In the genomic region with DNA sequence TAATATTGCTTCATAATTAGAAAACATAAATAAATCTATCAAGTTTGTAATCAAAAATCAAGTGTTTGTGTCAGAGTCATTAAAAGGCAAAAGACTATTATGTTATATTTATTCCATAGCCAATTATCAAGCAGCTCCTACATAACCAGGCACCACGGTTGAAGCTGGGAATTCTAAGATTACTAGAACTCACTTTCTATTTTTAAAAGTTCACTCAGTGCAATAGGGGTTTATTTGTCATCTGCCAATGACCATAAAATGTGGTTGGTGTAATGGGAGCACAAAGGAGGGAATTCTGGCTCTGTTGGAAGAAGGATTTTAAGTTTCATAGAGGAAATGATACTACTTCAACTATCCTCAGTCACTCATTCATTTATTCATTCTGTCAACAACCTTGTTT, we compare ENCODE assay signal across 26 cellular contexts. TPM values are rescaled to one million over a fixed set of nuclear protein-coding genes. Genes with fewer than 3 reads are reported as not detected.
DNase-seq lines count a peak whose midpoint lies in the region; ATAC-seq, FAIRE-seq and TF ChIP-seq lines count a peak whose summit lies in the region.
"Had no signal": no experiment of that assay in that cellular context is flagged by ENCODE, and none has a peak within 500 bp of the region (broad histone marks: within the 10 kb centered on the region; RNA-seq: fewer than 3 reads in every experiment).

No MANE protein-coding gene starts in this region.

- H3K9me3 ChIP-seq in K562 (replicated peaks; ENCODE audit: control insufficient read depth, insufficient read depth, low read depth, low read length) = no peaks in the 10 kb centered on the region
- no peaks in the 10 kb centered on the region for H3K9me3 ChIP-seq in psoas muscle
- H3K9me3 ChIP-seq in right lobe of liver = no peaks in the 10 kb centered on the region
- H3K9me3 ChIP-seq: BE2C, BLaER1 had no signal

- in situ Hi-C loops in K562 (cut with MboI) = no loop called here

- no peak for TF ChIP-seq POLR2A in K562 (conservative IDR thresholded peaks at IDR 0.05)
- no peak for TF ChIP-seq POLR2A in right lobe of liver (IDR thresholded peaks at IDR 0.05)

- H3K4me2 ChIP-seq in K562 (ENCODE audit: insufficient read depth, low read length) = no peak overlapping the region
- H3K4me2 ChIP-seq: BLaER1 had no signal

- H3K4me3 ChIP-seq in K562 = no peak overlapping the region
- no peak overlapping the region for H3K4me3 ChIP-seq in psoas muscle
- H3K4me3 ChIP-seq in right lobe of liver = no peak overlapping the region
- H3K4me3 ChIP-seq: BLaER1, GM12878 had no signal

- no peak overlapping the region for H3K9ac ChIP-seq in K562 (ENCODE audit: insufficient read depth in 1 of 2, low read depth in 2 of 2, low read length in 2 of 2)
- H3K9ac ChIP-seq: BLaER1 had no signal

- H3K27ac ChIP-seq in K562 (ENCODE audit: extremely low read depth, low read depth, low read length) = no peak overlapping the region; the same call in 2 of the 3 replicates
- no peak overlapping the region for H3K27ac ChIP-seq in psoas muscle
- H3K27ac ChIP-seq in right lobe of liver = no peak overlapping the region
- H3K27ac ChIP-seq: BLaER1 had no signal

- H3K36me3 ChIP-seq in K562 (ENCODE audit: control insufficient read depth, insufficient read depth, low read length) (no peaks in the 10 kb centered on the region), psoas muscle (ENCODE audit: insufficient read depth in 1 of 2, low read depth in 1 of 2) (no peaks in the 10 kb centered on the region), right lobe of liver (no peaks in the 10 kb centered on the region)
- H3K36me3 ChIP-seq: BE2C, BLaER1 had no signal

- POLR2A ChIA-PET in K562 (lab: Yijun Ruan, JAX) = no interaction called here

- H3K27me3 ChIP-seq in K562 (ENCODE audit: control insufficient read depth in 2 of 2, insufficient read depth in 2 of 2, low read length in 2 of 2) (no peaks in the 10 kb centered on the region), psoas muscle (ENCODE audit: insufficient read depth in 3 of 3, low read length in 2 of 3) (no peaks in the 10 kb centered on the region), right lobe of liver (no peaks in the 10 kb centered on the region)
- H3K27me3 ChIP-seq: BE2C, BLaER1 had no signal

- CTCF ChIA-PET in K562 (lab: Yijun Ruan, JAX; ENCODE audit: low intra/inter-chr PET ratio) = no interaction called here

- WGBS in K562 (ENCODE audit: insufficient coverage, low coverage, missing lambda C conversion rate) = 29% methylated on average over 1 of the region's 1 CpG
- WGBS in psoas muscle, 3 donors = 17 to 21% (median 21%) methylated on average over 1 of the region's 1 CpG
- 75% methylated on average over 1 of the region's 1 CpG for WGBS in right lobe of liver (ENCODE audit: insufficient coverage, low coverage, low lambda C conversion rate, missing lambda C conversion rate)

- intact Hi-C loops in K562 (cut with micrococcal nuclease) (loop anchor here (10.0 kb wide), 1 partner anchor 51 kb away; no protein-coding TSS in a partner anchor), psoas muscle (cut with DNase I) (no loop called here), right lobe of liver (cut with DNase I) (no loop called here)

- no peak for TF ChIP-seq RAD21 in K562 (CRISPR knock-in tag; conservative IDR thresholded peaks at IDR 0.05 in 1 of 2, IDR thresholded peaks at IDR 0.05 in 1 of 2)

- ATAC-seq in K562 (no peak), psoas muscle (peak in 3 of 4 donors; percentile 37 to 65 (median 46)), right lobe of liver (no peak)
- ATAC-seq: GM12878 had no signal

- peaks cover 0 to 28% of the 10 kb centered on the region in 2 experiments; a peak in 3 of 5 replicates for H3K4me1 ChIP-seq in K562 (replicated peaks in 1 of 2; ENCODE audit: control insufficient read depth in 2 of 2, insufficient read depth in 2 of 2, low read length in 2 of 2)
- no peaks in the 10 kb centered on the region for H3K4me1 ChIP-seq in psoas muscle
- no peaks in the 10 kb centered on the region for H3K4me1 ChIP-seq in right lobe of liver
- H3K4me1 ChIP-seq: BE2C had no signal

- no peaks in the 10 kb centered on the region for H3K79me2 ChIP-seq in K562 (ENCODE audit: control insufficient read depth, insufficient read depth, low read length)

- FAIRE-seq in G401.6 (lab: Jason Lieb, UNC) (peak; percentile 77), K562 (lab: Jason Lieb, UNC) (no peak), frontal cortex (lab: Jason Lieb, UNC) (peak; percentile 77)
- FAIRE-seq: A204.1, GM12878, GM12892, GM18507 had no signal

- no peak for DNase-seq in K562 (ENCODE audit: extremely low read depth in 1 of 4, low spot score in 3 of 4)
- no peak for DNase-seq in frontal cortex (ENCODE audit: low spot score in 2 of 2)
- DNase-seq in psoas muscle = no peak
- no peak for DNase-seq in DMS53 treated with DMSO at 0.1 percent for 48 hours (lab: John Stamatoyannopoulos, UW; ENCODE audit: unreplicated experiment)
- DNase-seq in hepatic stellate cell (ENCODE audit: low spot score) = no peak
- DNase-seq in NCI-H146 (lab: John Stamatoyannopoulos, UW) = no peak
- DNase-seq in right lobe of liver = no peak
- DNase-seq: 8988T; ACHN; BE2C; C1 segment of cervical spinal cord; CD4-positive, alpha-beta memory T cell; CD4-positive, CD25-positive, alpha-beta regulatory T cell; CD8-positive, alpha-beta memory T cell; COR-L47; DMS 273 treated with DMSO at 0.1 percent for 48 hours; DMS153; DMS53; DMS79 treated with DMSO at 0.1 percent for 48 hours; GDM1 had no signal

- no TSS peak for BruUV-seq in K562 (replicated peaks; lab: Mats Ljungman, UMichigan)

- peak overlapping the region; percentile 71 for H2AFZ ChIP-seq in K562 (ENCODE audit: low read depth, low read length)

- H3K9me1 ChIP-seq in K562 (ENCODE audit: control insufficient read depth, insufficient read depth, low read length) = no peaks in the 10 kb centered on the region

- TF ChIP-seq CTCF in K562 (IDR thresholded peaks at IDR 0.05 in 2 of 3, conservative IDR thresholded peaks at IDR 0.05 in 1 of 3; ENCODE audit: insufficient read depth in 2 of 3, low read depth in 1 of 3, low read length in 3 of 3) (no peak), psoas muscle (IDR thresholded peaks at IDR 0.05) (no peak), right lobe of liver (IDR thresholded peaks at IDR 0.05) (no peak)

- H4K20me1 ChIP-seq in K562 (replicated peaks; ENCODE audit: control insufficient read depth, insufficient read depth, low read length) = no peaks in the 10 kb centered on the region
- H4K20me1 ChIP-seq: BLaER1 had no signal

- TF ChIP-seq EP300 in K562 (IDR thresholded peaks at IDR 0.05; ENCODE audit: low read length) = no peak

TF ChIP-seq in K562, 482 proteins besides CTCF, POLR2A, EP300 and RAD21 (continues in another document):
- TF ChIP-seq CEBPG (CRISPR knock-in tag; IDR thresholded peaks at IDR 0.05) (no peak), CEBPG (tag; conservative IDR thresholded peaks at IDR 0.05 in 1 of 2, IDR thresholded peaks at IDR 0.05 in 1 of 2) (no peak), BACH1 (tag; IDR thresholded peaks at IDR 0.05) (no peak), L3MBTL2 (IDR thresholded peaks at IDR 0.05) (no peak), POLR3A (IDR thresholded peaks at IDR 0.05; ENCODE audit: borderline replicate concordance, extremely low read depth, insufficient read depth, insufficient read length) (no peak)
- TF ChIP-seq, protein P1, sequence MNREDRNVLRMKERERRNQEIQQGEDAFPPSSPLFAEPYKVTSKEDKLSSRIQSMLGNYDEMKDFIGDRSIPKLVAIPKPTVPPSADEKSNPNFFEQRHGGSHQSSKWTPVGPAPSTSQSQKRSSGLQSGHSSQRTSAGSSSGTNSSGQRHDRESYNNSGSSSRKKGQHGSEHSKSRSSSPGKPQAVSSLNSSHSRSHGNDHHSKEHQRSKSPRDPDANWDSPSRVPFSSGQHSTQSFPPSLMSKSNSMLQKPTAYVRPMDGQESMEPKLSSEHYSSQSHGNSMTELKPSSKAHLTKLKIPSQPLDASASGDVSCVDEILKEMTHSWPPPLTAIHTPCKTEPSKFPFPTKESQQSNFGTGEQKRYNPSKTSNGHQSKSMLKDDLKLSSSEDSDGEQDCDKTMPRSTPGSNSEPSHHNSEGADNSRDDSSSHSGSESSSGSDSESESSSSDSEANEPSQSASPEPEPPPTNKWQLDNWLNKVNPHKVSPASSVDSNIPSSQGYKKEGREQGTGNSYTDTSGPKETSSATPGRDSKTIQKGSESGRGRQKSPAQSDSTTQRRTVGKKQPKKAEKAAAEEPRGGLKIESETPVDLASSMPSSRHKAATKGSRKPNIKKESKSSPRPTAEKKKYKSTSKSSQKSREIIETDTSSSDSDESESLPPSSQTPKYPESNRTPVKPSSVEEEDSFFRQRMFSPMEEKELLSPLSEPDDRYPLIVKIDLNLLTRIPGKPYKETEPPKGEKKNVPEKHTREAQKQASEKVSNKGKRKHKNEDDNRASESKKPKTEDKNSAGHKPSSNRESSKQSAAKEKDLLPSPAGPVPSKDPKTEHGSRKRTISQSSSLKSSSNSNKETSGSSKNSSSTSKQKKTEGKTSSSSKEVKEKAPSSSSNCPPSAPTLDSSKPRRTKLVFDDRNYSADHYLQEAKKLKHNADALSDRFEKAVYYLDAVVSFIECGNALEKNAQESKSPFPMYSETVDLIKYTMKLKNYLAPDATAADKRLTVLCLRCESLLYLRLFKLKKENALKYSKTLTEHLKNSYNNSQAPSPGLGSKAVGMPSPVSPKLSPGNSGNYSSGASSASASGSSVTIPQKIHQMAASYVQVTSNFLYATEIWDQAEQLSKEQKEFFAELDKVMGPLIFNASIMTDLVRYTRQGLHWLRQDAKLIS (CRISPR knock-in tag; IDR thresholded peaks at IDR 0.05) = no peak

RNA-seq across cellular contexts. Expression of a gene that starts 57.7 kb away (rescaled TPM):
- 0.93 and 2.2 TPM in 2 replicates for total RNA-seq in K562 (2011; cell fraction: chromatin; rRNA removed; ENCODE audit: low replicate concordance)
- 1.0 and 1.1 TPM in 2 replicates for total RNA-seq in K562 (2011; cell fraction: nucleolus; rRNA removed)
- total RNA-seq in K562 (2011; cell fraction: nucleoplasm; rRNA removed) = 1.0 and 1.8 TPM in 2 replicates
- total RNA-seq in K562 (2014; rRNA removed) (1.5 and 1.8 TPM in 2 replicates), K562 (2014; rRNA removed; fragmentation: Illumina TruSeq; extraction: Trizol) (2.2 and 2.6 TPM in 2 replicates), K562 (2015; rRNA removed; fragmentation: Illumina TruSeq; extraction: Trizol) (4.0 and 4.3 TPM in 2 replicates), K562 (2021) (3.2 and 4.1 TPM in 2 replicates), frontal cortex (40.4 TPM), psoas muscle (10 to 100 TPM; 24.1 to 39.0 (median 32.1) TPM), right lobe of liver (10 to 100 TPM in 1 of 6 experiments, 1 to 10 TPM in 5; 3.8 to 16.9 (median 6.5) TPM)
- polyA plus RNA-seq in K562 (2011; rRNA removed) (3.3 and 4.1 TPM in 2 replicates), K562 (2014; fragmentation: Illumina TruSeq; extraction: Trizol) (2.6 and 3.8 TPM in 2 replicates), K562 (2014; fragmentation: Nextera tagmentation; extraction: Ambion mirVana) (1 to 10 TPM; 1.0 to 1.6 TPM), K562 (2014; rRNA removed) (2.0 and 2.3 TPM in 2 replicates), psoas muscle (10 to 100 TPM; 22.3 to 36.7 (median 25.9) TPM)
- 1.2 and 2.3 TPM in 2 replicates for polyA plus RNA-seq in K562 (2011; cell fraction: cytosol; rRNA removed)
- polyA plus RNA-seq in K562 (2011; cell fraction: nucleus; rRNA removed) = 1.7 and 2.2 TPM in 2 replicates
- 4.2 and 5.9 TPM in 2 replicates for polyA plus RNA-seq in K562 (2012)
- 3.5 and 4.3 TPM in 2 replicates for polyA minus RNA-seq in K562 (2011; rRNA and poly(A)+ RNA removed)
- polyA minus RNA-seq in K562 (2011; cell fraction: cytosol; rRNA and poly(A)+ RNA removed) = 0.95 and 1.7 TPM in 2 replicates
- 0.67 and 1.9 TPM in 2 replicates for polyA minus RNA-seq in K562 (2011; cell fraction: nucleus; rRNA and poly(A)+ RNA removed)

Comparison
In these comparisons a context has a peak if more than half of its experiments do, and no peak if none do; other contexts are left out.
1. ATAC-seq: peak in psoas muscle (3 of 4); none in K562 (single experiment) and right lobe of liver (0 of 4).